Comparison of ENCODE assay signal across 29 cellular contexts in genomic region chr7:82098410-82098809, GRCh38.
"Had no signal": no experiment of that assay in that cellular context is flagged by ENCODE, and none has a peak within 500 bp of the region (broad histone marks: within the 10 kb centered on the region; RNA-seq: fewer than 3 reads in every experiment).

No MANE protein-coding gene starts in this region.

- DNase-seq: activated CD4-positive, alpha-beta memory T cell treated with anti-CD3 and anti-CD28 coated beads for 36 hours; activated CD4-positive, alpha-beta T cell treated with anti-CD3 and anti-CD28 coated beads, Interleukin-2, amount 10 ng/mL, durations not matched to agents 7 days and 5 days; activated CD4-positive, CD25-positive, alpha-beta regulatory T cell; activated gamma-delta T cell treated with Interleukin-2 at 50 U/mL for 16 hours; activated naive CD4-positive, alpha-beta T cell treated with anti-CD3 and anti-CD28 coated beads, Interleukin-2, amount 50 U/mL, for 16 hours; activated naive CD8-positive, alpha-beta T cell treated with anti-CD3 and anti-CD28 coated beads, Interleukin-2, amount 10 ng/mL, durations not matched to agents 7 days and 5 days; activated T-cell treated with anti-CD3 and anti-CD28 coated beads for 4 hours; activated T-cell treated with anti-CD3 and anti-CD28 coated beads, Interleukin-2, amount 50 U/mL, for 48 hours; adrenal gland; anterior cingulate cortex; cerebellar nuclear complex; Karpas-422; MM.1S; NCI-H1105 treated with DMSO at 0.1 percent for 48 hours; NCI-H1694 treated with DMSO at 0.1 percent for 48 hours; NCI-H2029 treated with DMSO at 0.1 percent for 48 hours; NCI-H2171 treated with DMSO at 0.1 percent for 48 hours; NCI-H226; NCI-H526; NCI-H82; NK-92 treated with Interleukin-12 subunit alpha and Interleukin-12 subunit beta, amount 100 ng/mL, for 24 hours; OCI-M1; RPMI8226; SJCRH30; SK-N-SH; T-helper 1 cell had no signal

- H3K4me3 ChIP-seq: adrenal gland, K562, SJCRH30 had no signal

- ATAC-seq: K562, Panc1, Right ventricle myocardium inferior had no signal
